Comparison of ENCODE assay signal across 1 cellular context in genomic region chr16:56988161-56988947, GRCh38.
TF ChIP-seq lines count a peak whose summit lies in the region.

No MANE protein-coding gene starts in this region.

TF ChIP-seq in endothelial cell of umbilical vein, 7 proteins besides CTCF, POLR2A, EP300 and RAD21:
- TF ChIP-seq MAX (IDR thresholded peaks at IDR 0.05; ENCODE audit: insufficient read depth, insufficient read length) (no peak), POLR2AphosphoS5 (IDR thresholded peaks at IDR 0.05; ENCODE audit: insufficient read depth, low read depth, low read length) (no peak), GATA2 (IDR thresholded peaks at IDR 0.05; ENCODE audit: insufficient read depth, insufficient read length, low read depth, low read length) (no peak), MYC (IDR thresholded peaks at IDR 0.05; ENCODE audit: low read depth, low read length) (no peak), FOS (IDR thresholded peaks at IDR 0.05; ENCODE audit: borderline replicate concordance, insufficient read depth, low read length) (no peak), EZH2 (IDR thresholded peaks at IDR 0.05; ENCODE audit: borderline replicate concordance, low read depth, low read length, severe bottlenecking) (no peak), JUN (IDR thresholded peaks at IDR 0.05; ENCODE audit: borderline replicate concordance, insufficient read depth, insufficient read length, low read depth) (no peak)
TF ChIP-seq in endothelial cell of umbilical vein: peak in this region for 0.
